ENCODE assay signal across 9 cellular contexts in genomic region chr15:70478251-70478990, GRCh38.
DNase-seq lines count a peak whose midpoint lies in the region; ATAC-seq and TF ChIP-seq lines count a peak whose summit lies in the region.
"Had no signal": no experiment of that assay in that cellular context is flagged by ENCODE, and none has a peak within 500 bp of the region (broad histone marks: within the 10 kb centered on the region; RNA-seq: fewer than 3 reads in every experiment).

No MANE protein-coding gene starts in this region.

- no peaks in the 10 kb centered on the region for H3K36me3 ChIP-seq in spleen

- H3K4me3 ChIP-seq in spleen: no peak overlapping the region

- H3K36me3 Mint-ChIP-seq in activated CD8-positive, alpha-beta memory T cell treated with anti-CD3 and anti-CD28 coated beads, Interleukin-2, amount 10 ng/mL, durations not matched to agents 7 days and 5 days: peaks cover 4% of the 10 kb centered on the region
- H3K36me3 Mint-ChIP-seq in activated B cell treated with CpG ODN at 0.5 μM for 24 hours (ENCODE audit: low read depth): no peaks in the 10 kb centered on the region
- no peaks in the 10 kb centered on the region for H3K36me3 Mint-ChIP-seq in endothelial cell (ENCODE audit: low read depth, unreplicated experiment)
- H3K36me3 Mint-ChIP-seq: CD4-positive, CD25-positive, alpha-beta regulatory T cell had no signal

- peak overlapping the region in 5 of 8 donors; percentile 33 to 60 (median 46) for H3K27ac ChIP-seq in spleen

- no peak for TF ChIP-seq POLR2A in spleen (IDR thresholded peaks at IDR 0.05)

- ATAC-seq in activated CD8-positive, alpha-beta memory T cell treated with anti-CD3 and anti-CD28 coated beads, Interleukin-2, amount 10 ng/mL, durations not matched to agents 7 days and 5 days: no peak
- ATAC-seq in HG03066 (IDR thresholded peaks at IDR 0.05; ENCODE audit: low read depth, unreplicated experiment) (peak; percentile 44), activated B cell treated with CpG ODN at 0.5 μM for 24 hours (ENCODE audit: low read depth) (peak; percentile 68)

- POLR2A ChIA-PET in activated B cell treated with CpG ODN at 0.5 μM for 24 hours (lab: Charles Lee): interaction anchor here (1.6 to 1.7 kb wide), 2 partner anchors 8 to 159 kb away, joined by 3 to 4 read pairs; no protein-coding TSS in a partner anchor

- CTCF ChIA-PET in activated CD8-positive, alpha-beta memory T cell treated with anti-CD3 and anti-CD28 coated beads, Interleukin-2, amount 10 ng/mL, durations not matched to agents 7 days and 5 days (lab: Charles Lee): interaction anchor here (1.7 to 3.2 kb wide), 3 partner anchors 9 to 13 kb away, joined by 3 to 18 read pairs (median 9); no protein-coding TSS in a partner anchor
- CTCF ChIA-PET in activated B cell treated with CpG ODN at 0.5 μM for 24 hours (lab: Charles Lee): interaction anchor here (1.3 to 3.0 kb wide), 2 partner anchors 11 to 13 kb away, joined by 4 to 16 read pairs; no protein-coding TSS in a partner anchor

- intact Hi-C loops in activated B cell treated with CpG ODN at 0.5 μM for 24 hours (cut with micrococcal nuclease) (loop anchor here (2.0 kb wide), 1 partner anchor 14 kb away; no protein-coding TSS in a partner anchor), spleen (cut with DNase I; ENCODE audit: low total_unique reads) (no loop called here)

- no peak overlapping the region for H3K4me3 Mint-ChIP-seq in activated CD8-positive, alpha-beta memory T cell treated with anti-CD3 and anti-CD28 coated beads, Interleukin-2, amount 10 ng/mL, durations not matched to agents 7 days and 5 days
- H3K4me3 Mint-ChIP-seq in activated B cell treated with CpG ODN at 0.5 μM for 24 hours (peak overlapping the region; percentile 12), endothelial cell (ENCODE audit: unreplicated experiment) (no peak overlapping the region)

- peaks cover 3 to 84% (median 52%) of the 10 kb centered on the region in 6 donors for H3K4me1 ChIP-seq in spleen

- H3K4me1 Mint-ChIP-seq in activated CD8-positive, alpha-beta memory T cell treated with anti-CD3 and anti-CD28 coated beads, Interleukin-2, amount 10 ng/mL, durations not matched to agents 7 days and 5 days: peaks cover 44% of the 10 kb centered on the region
- H3K4me1 Mint-ChIP-seq in activated B cell treated with CpG ODN at 0.5 μM for 24 hours: peaks cover 49% of the 10 kb centered on the region
- H3K4me1 Mint-ChIP-seq in endothelial cell (ENCODE audit: unreplicated experiment): peaks cover 10% of the 10 kb centered on the region

- H3K9me3 ChIP-seq in spleen: no peaks in the 10 kb centered on the region

- no peaks in the 10 kb centered on the region for H3K9me3 Mint-ChIP-seq in activated CD8-positive, alpha-beta memory T cell treated with anti-CD3 and anti-CD28 coated beads, Interleukin-2, amount 10 ng/mL, durations not matched to agents 7 days and 5 days (ENCODE audit: low read depth)
- H3K9me3 Mint-ChIP-seq in activated B cell treated with CpG ODN at 0.5 μM for 24 hours (no peaks in the 10 kb centered on the region), endothelial cell (ENCODE audit: unreplicated experiment) (no peaks in the 10 kb centered on the region)
- H3K9me3 Mint-ChIP-seq: CD4-positive, CD25-positive, alpha-beta regulatory T cell had no signal

- peaks cover 0 to 37% (median 0%) of the 10 kb centered on the region in 7 donors for H3K27me3 ChIP-seq in spleen (replicated peaks in 1 of 7)

- TF ChIP-seq CTCF in activated B cell treated with CpG ODN at 0.5 μM for 24 hours (IDR thresholded peaks at IDR 0.05) (no peak), spleen (IDR thresholded peaks at IDR 0.05 in 8 of 11, conservative IDR thresholded peaks at IDR 0.05 in 3 of 11) (no peak), endothelial cell (IDR thresholded peaks at IDR 0.05; ENCODE audit: unreplicated experiment) (no peak)

- peaks cover 69% of the 10 kb centered on the region for H3K27me3 Mint-ChIP-seq in activated CD8-positive, alpha-beta memory T cell treated with anti-CD3 and anti-CD28 coated beads, Interleukin-2, amount 10 ng/mL, durations not matched to agents 7 days and 5 days
- H3K27me3 Mint-ChIP-seq in activated B cell treated with CpG ODN at 0.5 μM for 24 hours (peaks cover 4% of the 10 kb centered on the region), endothelial cell (ENCODE audit: unreplicated experiment) (peaks cover 10% of the 10 kb centered on the region)

- H3K27ac Mint-ChIP-seq in activated CD8-positive, alpha-beta memory T cell treated with anti-CD3 and anti-CD28 coated beads, Interleukin-2, amount 10 ng/mL, durations not matched to agents 7 days and 5 days: peak overlapping the region; percentile 38
- H3K27ac Mint-ChIP-seq in activated B cell treated with CpG ODN at 0.5 μM for 24 hours (peak overlapping the region; percentile 36), endothelial cell (ENCODE audit: unreplicated experiment) (no peak overlapping the region)

- DNase-seq in activated CD8-positive, alpha-beta memory T cell treated with anti-CD3 and anti-CD28 coated beads, Interleukin-2, amount 10 ng/mL, durations not matched to agents 7 days and 5 days: no peak
- no peak for DNase-seq in activated CD8-positive, alpha-beta memory T cell treated with anti-CD3 and anti-CD28 coated beads for 24 hours
- DNase-seq in activated B cell treated with CpG ODN at 0.5 μM for 24 hours (no peak), spleen (peak; percentile 85), endothelial cell (ENCODE audit: low spot score) (no peak), SKM-1 (lab: John Stamatoyannopoulos, UW; ENCODE audit: unreplicated experiment) (no peak)
- no peak for DNase-seq in activated CD8-positive, alpha-beta memory T cell treated with anti-CD3 and anti-CD28 coated beads, Interleukin-2, amount 50 U/mL, for 48 hours

- 62 to 69% (median 62%) methylated on average over 19 of the region's 19 CpGs for WGBS in spleen, 5 donors
